21 cellular contexts compared by ENCODE assay signal in the genomic region with DNA sequence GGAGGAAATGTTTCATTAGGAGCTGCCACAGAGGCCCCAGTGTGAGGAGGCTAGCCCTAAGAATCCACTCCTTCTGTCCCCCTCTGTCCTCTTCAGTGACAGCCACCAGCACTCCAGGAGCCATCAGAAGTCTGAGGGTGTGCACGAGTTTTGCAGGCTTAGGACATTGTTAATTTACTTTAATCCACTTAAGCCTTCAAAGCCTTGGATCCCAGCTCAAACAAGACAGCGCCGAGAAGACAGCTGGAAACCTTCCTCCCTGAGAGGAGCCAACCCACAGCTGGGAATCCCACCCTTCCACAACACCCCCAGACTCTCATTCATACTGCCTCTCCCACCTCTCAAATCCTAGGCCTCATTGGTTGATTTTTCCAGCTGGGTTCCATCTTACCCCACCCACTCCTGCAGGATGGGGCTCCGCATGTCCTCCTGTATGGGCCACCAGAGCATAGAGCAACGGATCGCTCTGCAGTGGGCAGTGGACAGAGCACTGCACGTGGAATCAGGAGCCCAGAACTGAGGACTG.
"Had no signal": no experiment of that assay in that cellular context is flagged by ENCODE, and none has a peak within 500 bp of the region (broad histone marks: within the 10 kb centered on the region; RNA-seq: fewer than 3 reads in every experiment).

No MANE protein-coding gene starts in this region.

- ATAC-seq: activated CD8-positive, alpha-beta T cell treated with anti-CD3 and anti-CD28 coated beads, Interleukin-2, amount 10 ng/mL, durations not matched to agents 7 days and 5 days; esophagus mucosa; gastrocnemius medialis; naive thymus-derived CD4-positive, alpha-beta T cell; stimulated activated effector memory CD8-positive, alpha-beta T cell treated with anti-CD3 and anti-CD28 coated beads, Interleukin-12 subunit alpha, Interleukin-12 subunit beta, amount 100 ng/mL, for 72 hours had no signal

- H3K36me3 Mint-ChIP-seq: memory B cell; naive thymus-derived CD4-positive, alpha-beta T cell; stimulated activated effector memory CD8-positive, alpha-beta T cell treated with anti-CD3 and anti-CD28 coated beads, Interleukin-12 subunit alpha, Interleukin-12 subunit beta, amount 100 ng/mL, for 72 hours; type B pancreatic cell had no signal

- H3K27me3 ChIP-seq: gastrocnemius medialis, testis had no signal

- H3K27ac ChIP-seq: gastrocnemius medialis, neutrophil, skin epidermis, testis had no signal

- H3K27ac Mint-ChIP-seq: activated CD4-positive, alpha-beta T cell treated with anti-CD3 and anti-CD28 coated beads, Interleukin-2, amount 10 ng/mL, durations not matched to agents 7 days and 5 days; activated CD8-positive, alpha-beta T cell treated with anti-CD3 and anti-CD28 coated beads, Interleukin-2, amount 10 ng/mL, durations not matched to agents 7 days and 5 days; activated naive CD4-positive, alpha-beta T cell treated with anti-CD3 and anti-CD28 coated beads for 36 hours; activated T-cell treated with anti-CD3 and anti-CD28 coated beads, Interleukin-2, amount 50 U/mL, for 24 hours; activated T-helper 2 cell treated with anti-CD3 and anti-CD28 coated beads, Interferon-gamma antibody, Interleukin-2, Interleukin-4, amounts not matched to agents 10 μg/mL and 5 μg/mL and 100 μg/mL, durations not matched to agents 14 hours and 24 hours and 36 hours; memory B cell; naive thymus-derived CD4-positive, alpha-beta T cell; stimulated activated effector memory CD8-positive, alpha-beta T cell treated with anti-CD3 and anti-CD28 coated beads, Interleukin-12 subunit alpha, Interleukin-12 subunit beta, amount 100 ng/mL, for 72 hours; type B pancreatic cell had no signal

- H3K4me3 Mint-ChIP-seq: activated CD4-positive, alpha-beta T cell treated with anti-CD3 and anti-CD28 coated beads, Interleukin-2, amount 10 ng/mL, durations not matched to agents 7 days and 5 days; activated CD8-positive, alpha-beta T cell treated with anti-CD3 and anti-CD28 coated beads, Interleukin-2, amount 10 ng/mL, durations not matched to agents 7 days and 5 days; activated naive CD4-positive, alpha-beta T cell treated with anti-CD3 and anti-CD28 coated beads for 36 hours; activated T-cell treated with anti-CD3 and anti-CD28 coated beads, Interleukin-2, amount 50 U/mL, for 24 hours; memory B cell; naive thymus-derived CD4-positive, alpha-beta T cell; stimulated activated effector memory CD8-positive, alpha-beta T cell treated with anti-CD3 and anti-CD28 coated beads, Interleukin-12 subunit alpha, Interleukin-12 subunit beta, amount 100 ng/mL, for 72 hours; type B pancreatic cell had no signal

- DNase-seq: activated CD4-positive, alpha-beta T cell treated with anti-CD3 and anti-CD28 coated beads, Interleukin-2, amount 10 ng/mL, durations not matched to agents 7 days and 5 days; activated CD8-positive, alpha-beta T cell treated with anti-CD3 and anti-CD28 coated beads, Interleukin-2, amount 10 ng/mL, durations not matched to agents 7 days and 5 days; activated naive CD4-positive, alpha-beta T cell treated with anti-CD3 and anti-CD28 coated beads for 36 hours; activated T-cell treated with anti-CD3 and anti-CD28 coated beads, Interleukin-2, amount 50 U/mL, for 24 hours; aorta; effector CD4-positive, alpha-beta T cell; gastrocnemius medialis; head of caudate nucleus; kidney; naive thymus-derived CD4-positive, alpha-beta T cell; retina; stimulated activated CD4-positive, alpha-beta T cell treated with anti-CD3 and anti-CD28 coated beads, Interleukin-4, amount 100 ng/mL, for 1 hour; T1000; testis had no signal

- H3K4me1 Mint-ChIP-seq: activated CD4-positive, alpha-beta T cell treated with anti-CD3 and anti-CD28 coated beads, Interleukin-2, amount 10 ng/mL, durations not matched to agents 7 days and 5 days; naive thymus-derived CD4-positive, alpha-beta T cell had no signal

- H3K9me3 Mint-ChIP-seq: activated CD4-positive, alpha-beta T cell treated with anti-CD3 and anti-CD28 coated beads, Interleukin-2, amount 10 ng/mL, durations not matched to agents 7 days and 5 days; activated naive CD4-positive, alpha-beta T cell treated with anti-CD3 and anti-CD28 coated beads for 36 hours; activated T-cell treated with anti-CD3 and anti-CD28 coated beads, Interleukin-2, amount 50 U/mL, for 24 hours; activated T-helper 2 cell treated with anti-CD3 and anti-CD28 coated beads, Interferon-gamma antibody, Interleukin-2, Interleukin-4, amounts not matched to agents 10 μg/mL and 5 μg/mL and 100 μg/mL, durations not matched to agents 14 hours and 24 hours and 36 hours; naive thymus-derived CD4-positive, alpha-beta T cell; stimulated activated effector memory CD8-positive, alpha-beta T cell treated with anti-CD3 and anti-CD28 coated beads, Interleukin-12 subunit alpha, Interleukin-12 subunit beta, amount 100 ng/mL, for 72 hours; type B pancreatic cell had no signal

- H3K4me3 ChIP-seq: gastrocnemius medialis, skin epidermis, testis had no signal

- H3K4me1 ChIP-seq: gastrocnemius medialis, testis had no signal

- H3K9me3 ChIP-seq: gastrocnemius medialis, neutrophil, testis had no signal

- H3K36me3 ChIP-seq: gastrocnemius medialis, neutrophil had no signal
